Comparison of ENCODE assay signal across 9 cellular contexts in the genomic region with DNA sequence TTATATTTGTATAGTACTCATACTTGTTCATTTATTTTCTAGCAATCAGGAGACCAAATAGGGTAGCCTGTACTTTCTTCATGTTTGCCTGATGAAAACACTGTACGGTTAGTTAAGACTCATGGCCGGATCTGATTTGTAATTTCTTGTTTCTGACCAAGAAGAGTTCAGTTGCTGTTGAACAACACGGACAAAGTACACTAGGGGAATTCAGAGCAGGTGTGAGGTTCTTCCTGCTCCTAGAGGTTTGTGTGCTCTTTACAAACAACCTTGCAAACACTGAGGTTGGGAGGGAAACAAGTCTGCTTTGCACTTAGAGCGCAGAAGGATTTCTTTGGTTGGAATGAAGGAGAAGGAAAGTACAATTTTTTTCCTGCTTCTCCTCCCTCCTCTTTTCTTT.
DNase-seq lines count a peak whose midpoint lies in the region; ATAC-seq and TF ChIP-seq lines count a peak whose summit lies in the region.
"Had no signal": no experiment of that assay in that cellular context is flagged by ENCODE, and none has a peak within 500 bp of the region (broad histone marks: within the 10 kb centered on the region; RNA-seq: fewer than 3 reads in every experiment).

No MANE protein-coding gene starts in this region.

- TF ChIP-seq CTCF in GM10248 (IDR thresholded peaks at IDR 0.05; ENCODE audit: control extremely low read depth, extremely low read depth, low read depth, missing control alignments), result no peak

- intact Hi-C loops in left colon (cut with DNase I, micrococcal nuclease), result no loop called here

- CTCF ChIA-PET in GM10248 (lab: Yijun Ruan, JAX), result interaction anchor here (0.7 to 3.4 kb wide), 10 partner anchors 8 to 111 kb away, joined by 3 to 14 read pairs (median 4); no protein-coding TSS in a partner anchor

- DNase-seq in GM10248 (ENCODE audit: extremely low spot score), result peak; percentile 53
- no peak for DNase-seq in left colon
- DNase-seq in nucleus accumbens (lab: John Stamatoyannopoulos, UW), result no peak
- no peak for DNase-seq in caudate nucleus (lab: John Stamatoyannopoulos, UW)
- DNase-seq in hippocampal formation (lab: John Stamatoyannopoulos, UW), result no peak
- no peak for DNase-seq in AG08395 (ENCODE audit: low spot score)
- DNase-seq: DND-41 had no signal

- ATAC-seq in GM21423 (IDR thresholded peaks at IDR 0.05; ENCODE audit: unreplicated experiment), result peak; percentile 33
- peak; percentile 36 for ATAC-seq in HG03432 (IDR thresholded peaks at IDR 0.05; ENCODE audit: unreplicated experiment)
- peak; percentile 59 for ATAC-seq in left colon

- no peak overlapping the region for H3K27ac ChIP-seq in caudate nucleus (ENCODE audit: low read depth, low read length)

- POLR2A ChIA-PET in GM10248 (lab: Yijun Ruan, JAX), result no interaction called here
